In the genomic region with DNA sequence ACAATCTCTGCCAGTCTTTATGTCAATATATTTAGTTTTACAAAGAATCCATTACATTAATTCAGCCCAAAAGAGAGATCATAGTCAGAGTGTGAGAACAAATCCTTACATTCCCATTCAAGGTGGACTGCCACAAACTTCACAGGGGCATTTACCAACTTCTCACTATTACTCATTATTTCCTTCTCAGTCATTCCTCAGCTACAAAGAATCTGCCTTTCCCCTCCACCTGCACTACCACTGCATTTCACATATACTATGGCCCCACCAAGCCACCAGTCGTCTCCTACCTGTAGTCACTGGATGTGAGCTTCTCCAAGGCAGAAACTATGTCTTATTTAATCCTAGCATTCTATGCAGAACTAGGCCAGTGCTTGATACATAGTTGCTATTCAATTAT, we compare ENCODE assay signal across 11 cellular contexts.
DNase-seq lines count a peak whose midpoint lies in the region; ATAC-seq and TF ChIP-seq lines count a peak whose summit lies in the region.
"Had no signal": no experiment of that assay in that cellular context is flagged by ENCODE, and none has a peak within 500 bp of the region (broad histone marks: within the 10 kb centered on the region; RNA-seq: fewer than 3 reads in every experiment).

No MANE protein-coding gene starts in this region.

- H3K27ac ChIP-seq in BLaER1 treated with 17β-estradiol and CSF1 and Interleukin-3, amounts not matched to agents 10 nM and 100 nM = no peak overlapping the region
- no peak overlapping the region for H3K27ac ChIP-seq in RWPE2 (ENCODE audit: poor library complexity, severe bottlenecking)

- TF ChIP-seq CTCF in RWPE2 (IDR thresholded peaks at IDR 0.05; ENCODE audit: poor library complexity, severe bottlenecking) = no peak

- ATAC-seq in GM18907 (IDR thresholded peaks at IDR 0.05; ENCODE audit: unreplicated experiment) (peak; percentile 68), HG02852 (IDR thresholded peaks at IDR 0.05; ENCODE audit: unreplicated experiment) (peak; percentile 50), RWPE2 (ENCODE audit: low read depth) (peak; percentile 35; the same call in 1 of the 3 replicates)

- peaks cover 5 to 20% (median 16%) of the 10 kb centered on the region in 10 experiments; a peak in 19 of 20 replicates for H3K4me1 ChIP-seq in BLaER1 treated with 17β-estradiol and CSF1 and Interleukin-3, amounts not matched to agents 10 nM and 100 nM
- no peaks in the 10 kb centered on the region for H3K4me1 ChIP-seq in RWPE2 (ENCODE audit: insufficient read depth, poor library complexity, severe bottlenecking)

- DNase-seq in RWPE2 (ENCODE audit: low spot score) (no peak), medulla oblongata (ENCODE audit: extremely low spot score) (no peak), AG08396 (ENCODE audit: low spot score) (no peak), kidney glomerular epithelial cell (lab: John Stamatoyannopoulos, UW) (no peak), globus pallidus (ENCODE audit: low spot score) (no peak)
- DNase-seq: activated effector memory CD4-positive, alpha-beta T cell treated with anti-CD3 and anti-CD28 coated beads, Interleukin-2, amount 50 U/mL, for 16 hours; CD4-positive, CD25-positive, alpha-beta regulatory T cell; kidney had no signal

- H4K20me1 ChIP-seq in BLaER1 treated with 17β-estradiol and CSF1 and Interleukin-3, amounts not matched to agents 10 nM and 100 nM = peaks cover 0 to 10% (median 0%) of the 10 kb centered on the region in 11 experiments; a peak in 4 of 22 replicates

- H3K4me2 ChIP-seq in BLaER1 treated with 17β-estradiol and CSF1 and Interleukin-3, amounts not matched to agents 10 nM and 100 nM = peak overlapping the region in 7 of 11 experiments; percentile 1 to 81 (median 43); a peak in 10 of 22 replicates

- H3K9ac ChIP-seq in BLaER1 treated with 17β-estradiol and CSF1 and Interleukin-3, amounts not matched to agents 10 nM and 100 nM = no peak overlapping the region

- peaks cover 0 to 33% (median 16%) of the 10 kb centered on the region in 11 experiments; a peak in 15 of 22 replicates for H3K36me3 ChIP-seq in BLaER1 treated with 17β-estradiol and CSF1 and Interleukin-3, amounts not matched to agents 10 nM and 100 nM
- peaks cover 4% of the 10 kb centered on the region; the same call in 1 of the 2 replicates for H3K36me3 ChIP-seq in RWPE2 (ENCODE audit: low read depth)

- H3K4me3 ChIP-seq in BLaER1 treated with 17β-estradiol and CSF1 and Interleukin-3, amounts not matched to agents 10 nM and 100 nM = no peak overlapping the region
- no peak overlapping the region for H3K4me3 ChIP-seq in RWPE2 (ENCODE audit: severe bottlenecking)

- H3K9me3 ChIP-seq in BLaER1 treated with 17β-estradiol and CSF1 and Interleukin-3, amounts not matched to agents 10 nM and 100 nM (replicated peaks in 1 of 11) = no peaks in the 10 kb centered on the region
- H3K9me3 ChIP-seq in RWPE2 (ENCODE audit: severe bottlenecking) = no peaks in the 10 kb centered on the region

- H3K27me3 ChIP-seq in BLaER1 treated with 17β-estradiol and CSF1 and Interleukin-3, amounts not matched to agents 10 nM and 100 nM = no peaks in the 10 kb centered on the region
- no peaks in the 10 kb centered on the region for H3K27me3 ChIP-seq in RWPE2 (ENCODE audit: insufficient read depth, poor library complexity, severe bottlenecking)
